In the genomic region with DNA sequence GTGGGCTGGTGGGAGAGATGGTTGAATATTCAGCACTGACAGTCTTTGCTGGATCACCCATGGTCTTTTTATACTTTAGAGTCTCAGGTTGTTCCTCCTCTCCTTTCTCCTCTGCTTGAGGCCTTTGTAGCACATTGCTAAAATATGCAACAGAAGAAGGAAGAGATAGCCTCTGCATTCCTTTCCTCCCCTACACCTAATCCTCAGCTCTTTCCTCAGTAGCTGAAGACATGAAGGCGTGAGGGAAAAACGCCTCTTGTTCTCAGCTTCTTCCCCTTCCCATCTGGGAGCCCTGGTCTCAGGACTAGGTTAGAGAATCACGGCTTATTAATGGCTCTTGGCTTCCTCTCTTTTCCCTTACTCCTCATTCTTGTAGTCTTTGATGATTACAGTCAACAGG, we compare ENCODE assay signal across 23 cellular contexts.
A peak's percentile ranks its signal among the peaks of the same experiment; 100 is the strongest.
DNase-seq lines count a peak whose midpoint lies in the region; ATAC-seq, FAIRE-seq and TF ChIP-seq lines count a peak whose summit lies in the region.
"Had no signal": no experiment of that assay in that cellular context is flagged by ENCODE, and none has a peak within 500 bp of the region (broad histone marks: within the 10 kb centered on the region; RNA-seq: fewer than 3 reads in every experiment).

No MANE protein-coding gene starts in this region.

- no peaks in the 10 kb centered on the region for H3K4me1 ChIP-seq in right cardiac atrium (ENCODE audit: control insufficient read depth, insufficient read depth, low read length)
- no peaks in the 10 kb centered on the region for H3K4me1 ChIP-seq in H1 (replicated peaks in 1 of 4; ENCODE audit: control insufficient read depth in 3 of 4, insufficient read depth in 4 of 4, low read length in 3 of 4)
- H3K4me1 ChIP-seq: BE2C had no signal

- no peak overlapping the region for H3K4me2 ChIP-seq in H1 (ENCODE audit: insufficient read depth in 1 of 2, low read depth in 2 of 2, low read length in 2 of 2)

- H4K91ac ChIP-seq in H1 (replicated peaks; ENCODE audit: insufficient read length, low read length): no peak overlapping the region

- no peak overlapping the region for H2AK5ac ChIP-seq in H1 (ENCODE audit: low read depth, low read length)

- H3K9ac ChIP-seq in H1 (replicated peaks in 1 of 4; ENCODE audit: extremely low read depth in 1 of 4, low read depth in 3 of 4, low read length in 3 of 4): no peak overlapping the region

- H3K18ac ChIP-seq in H1 (ENCODE audit: extremely low read depth, low read length): no peak overlapping the region

- ATAC-seq in right cardiac atrium (no peak), Right ventricle myocardium inferior (no peak)
- ATAC-seq: HepG2, K562 had no signal

- CTCF ChIA-PET in H1 (lab: Charles Lee; ENCODE audit: partially characterized antibody): interaction anchor here (0.6 to 1.8 kb wide), 2 partner anchors 14 to 77 kb away, joined by 4 to 7 read pairs; partner anchors contain the start of gene RNF150

- TF ChIP-seq CTCF in H1 (IDR thresholded peaks at IDR 0.05; ENCODE audit: control extremely low read depth in 1 of 3, insufficient read depth in 1 of 3, low read depth in 1 of 3, low read length in 3 of 3): no peak

- no peak overlapping the region for H3K4me3 ChIP-seq in right cardiac atrium (ENCODE audit: low read length)
- no peak overlapping the region for H3K4me3 ChIP-seq in H1 (ENCODE audit: extremely low read depth in 1 of 4, insufficient read depth in 2 of 4, low read depth in 3 of 4, low read length in 4 of 4)
- H3K4me3 ChIP-seq: K562 had no signal

- no peak overlapping the region for H2BK15ac ChIP-seq in H1 (ENCODE audit: low read length)

- no peaks in the 10 kb centered on the region for H3K23me2 ChIP-seq in H1 (ENCODE audit: low read depth, low read length)

- H3K79me1 ChIP-seq in H1 (ENCODE audit: low read depth, low read length): no peaks in the 10 kb centered on the region

- no peaks in the 10 kb centered on the region for H3K79me2 ChIP-seq in H1 (ENCODE audit: control insufficient read depth in 1 of 2, insufficient read depth in 2 of 2, low read length in 2 of 2)

- no peak overlapping the region for H3K23ac ChIP-seq in H1 (ENCODE audit: insufficient read length)

- no peak overlapping the region for H3K14ac ChIP-seq in H1 (ENCODE audit: insufficient read length)

- no peak for TF ChIP-seq RAD21 in H1 (IDR thresholded peaks at IDR 0.05 in 1 of 2, conservative IDR thresholded peaks at IDR 0.05 in 1 of 2; ENCODE audit: low read depth in 2 of 2, low read length in 2 of 2)

- no peak overlapping the region for H2BK120ac ChIP-seq in H1 (replicated peaks; ENCODE audit: low read depth, low read length)

- no peak overlapping the region for H3K56ac ChIP-seq in H1 (replicated peaks; ENCODE audit: insufficient read length, low read depth, low read length)

- peak; percentile 55 for FAIRE-seq in H1 (lab: Jason Lieb, UNC)
- FAIRE-seq: GM12891, HepG2, K562 had no signal

- TF ChIP-seq POLR2A in H1 (IDR thresholded peaks at IDR 0.05; ENCODE audit: control extremely low read depth in 1 of 2, low read depth in 2 of 2, low read length in 2 of 2): no peak

- DNase-seq in right cardiac atrium: no peak
- no peak for DNase-seq in Right ventricle myocardium inferior (ENCODE audit: missing footprints)
- DNase-seq in H1 (ENCODE audit: low read depth in 1 of 2, low spot score in 2 of 2): no peak
- peak; percentile 28 for DNase-seq in iris pigment epithelial cell (ENCODE audit: low read depth)
- no peak for DNase-seq in Ammon's horn (ENCODE audit: low spot score)
- no peak for DNase-seq in CD1c-positive myeloid dendritic cell (ENCODE audit: extremely low spot score)
- DNase-seq in SHP77 (lab: John Stamatoyannopoulos, UW): no peak
- DNase-seq: BE2C, Calu3, DMS79 treated with DMSO at 0.1 percent for 48 hours, GF-D8, H7, MV-4-11, NCI-H1105, NCI-H146, NCI-H2029 treated with DMSO at 0.1 percent for 48 hours, NCI-H526 treated with DMSO at 0.1 percent for 48 hours, RPMI8226, SHP77 treated with DMSO at 0.1 percent for 48 hours had no signal

- no peak for TF ChIP-seq EP300 in H1 (IDR thresholded peaks at IDR 0.05; ENCODE audit: borderline replicate concordance in 1 of 2, low read depth in 2 of 2, low read length in 2 of 2)

- no peak overlapping the region for H4K8ac ChIP-seq in H1 (ENCODE audit: extremely low read depth, insufficient read depth, low read length)

- H3K27me3 ChIP-seq in right cardiac atrium (ENCODE audit: control insufficient read depth, insufficient read depth) (no peaks in the 10 kb centered on the region), H1 (replicated peaks in 1 of 4; ENCODE audit: control insufficient read depth in 3 of 4, extremely low read depth in 1 of 4, insufficient read depth in 3 of 4, low read length in 3 of 4) (no peaks in the 10 kb centered on the region)
- H3K27me3 ChIP-seq: BE2C had no signal

- H4K5ac ChIP-seq in H1 (ENCODE audit: insufficient read length, low read depth, low read length): no peak overlapping the region

- no peak overlapping the region for H2AFZ ChIP-seq in H1 (ENCODE audit: low read length)

- H4K20me1 ChIP-seq in H1 (replicated peaks in 1 of 2; ENCODE audit: control insufficient read depth in 1 of 2, insufficient read depth in 2 of 2, low read length in 2 of 2): no peaks in the 10 kb centered on the region

- POLR2A ChIA-PET in H1 (lab: Charles Lee; ENCODE audit: partially characterized antibody): no interaction called here

- H3K9me3 ChIP-seq in right cardiac atrium (ENCODE audit: control insufficient read depth, low read length): no peaks in the 10 kb centered on the region
- 0 out of 4 replicates have a peak, but pooled peaks cover 2 to 3% of the 10 kb centered on the region in 2 experiments for H3K9me3 ChIP-seq in H1 (ENCODE audit: insufficient read depth in 2 of 2, low read depth in 1 of 2, low read length in 1 of 2)
- H3K9me3 ChIP-seq: BE2C had no signal

- no peak overlapping the region for H2BK20ac ChIP-seq in H1 (ENCODE audit: low read length)

- H3K27ac ChIP-seq in right cardiac atrium (ENCODE audit: low read length) (peak overlapping the region; percentile 8), H1 (ENCODE audit: low read depth, low read length) (no peak overlapping the region; the same call in 1 of the 2 replicates)
- H3K27ac ChIP-seq: 22Rv1 had no signal

- H3K4ac ChIP-seq in H1 (replicated peaks; ENCODE audit: insufficient read length, low read depth, low read length): no peak overlapping the region

- intact Hi-C loops in right cardiac atrium (cut with DNase I) (loop anchor here in 1 of 4 donors (10.0 kb wide), 1 partner anchor 62 kb away; no protein-coding TSS in a partner anchor), Right ventricle myocardium inferior (cut with DNase I) (no loop called here)

- WGBS in right cardiac atrium: 72% methylated on average over 3 of the region's 3 CpGs
- 63% methylated on average over 3 of the region's 3 CpGs; no CpG with 5 or more reads in 1 of the 2 experiments for WGBS in H1 (ENCODE audit: extremely low coverage in 1 of 2, insufficient coverage in 1 of 2, insufficient read length in 1 of 2, insufficient replicate concordance in 2 of 2, low coverage in 1 of 2, low lambda C conversion rate in 2 of 2, missing lambda C conversion rate in 1 of 2), 2 experiments

- H3K36me3 ChIP-seq in H1 (ENCODE audit: control insufficient read depth in 2 of 4, insufficient read depth in 4 of 4, low read length in 3 of 4): no peaks in the 10 kb centered on the region
- H3K36me3 ChIP-seq: BE2C had no signal

- no peak overlapping the region for H2BK12ac ChIP-seq in H1 (ENCODE audit: low read depth, low read length)

- H2BK5ac ChIP-seq in H1 (ENCODE audit: low read depth, low read length): no peak overlapping the region

TF ChIP-seq in H1, 55 proteins besides CTCF, POLR2A, EP300 and RAD21:
- 0 out of 2 replicates have a peak, but pooled peaks have one; percentile 20 for TF ChIP-seq TEAD4 (IDR thresholded peaks at IDR 0.05; ENCODE audit: low read depth, low read length)
- TF ChIP-seq KDM1A (IDR thresholded peaks at IDR 0.05; ENCODE audit: borderline replicate concordance, low read length): no peak
- TF ChIP-seq TAF7 (optimal IDR thresholded peaks at IDR 0.05; ENCODE audit: borderline replicate concordance, low read depth, low read length): no peak
- no peak for TF ChIP-seq SAP30 (IDR thresholded peaks at IDR 0.05; ENCODE audit: insufficient read depth, insufficient replicate concordance, low read length)
